In the genomic region with DNA sequence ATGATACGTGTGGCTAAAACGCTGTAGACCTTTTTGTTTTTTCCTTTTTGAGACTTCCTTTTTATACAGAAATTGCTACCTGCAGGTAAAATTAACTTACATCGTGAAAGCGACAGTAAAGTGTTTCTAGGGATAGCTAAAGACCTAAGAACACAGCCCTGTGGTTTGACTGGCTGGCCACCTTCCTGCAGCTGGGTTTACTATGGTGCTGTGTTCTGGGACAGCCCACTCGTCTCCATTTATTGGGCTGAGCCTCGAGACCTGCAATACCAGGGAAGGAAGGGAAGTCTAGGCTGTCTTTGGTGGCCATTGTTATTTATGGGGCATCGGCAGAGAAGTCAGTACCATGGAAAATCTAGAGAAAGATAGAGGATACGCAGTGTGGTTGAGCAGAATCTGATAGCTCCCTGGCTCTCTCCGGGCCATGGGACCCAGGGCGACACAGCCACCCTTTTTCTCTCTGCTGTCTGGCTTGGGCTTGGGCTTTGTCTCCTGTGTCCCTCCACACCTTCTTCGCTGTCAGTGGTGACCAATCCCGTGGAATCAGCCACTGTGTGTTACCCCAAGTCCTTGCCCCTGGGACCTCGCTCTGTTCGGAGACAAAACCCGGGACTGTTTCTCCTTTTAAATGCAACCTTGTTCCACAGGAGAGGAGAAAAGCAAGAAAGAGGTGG, we compare ENCODE assay signal across 1 cellular context.
TF ChIP-seq lines count a peak whose summit lies in the region.

No MANE protein-coding gene starts in this region.

TF ChIP-seq in H1, 55 proteins besides CTCF, POLR2A, EP300 and RAD21:
- TF ChIP-seq SRF (IDR thresholded peaks at IDR 0.05; ENCODE audit: low read depth, low read length) (no peak), JUN (IDR thresholded peaks at IDR 0.05; ENCODE audit: low read depth, low read length) (no peak)
